ENCODE assay signal across 17 cellular contexts in the genomic region with DNA sequence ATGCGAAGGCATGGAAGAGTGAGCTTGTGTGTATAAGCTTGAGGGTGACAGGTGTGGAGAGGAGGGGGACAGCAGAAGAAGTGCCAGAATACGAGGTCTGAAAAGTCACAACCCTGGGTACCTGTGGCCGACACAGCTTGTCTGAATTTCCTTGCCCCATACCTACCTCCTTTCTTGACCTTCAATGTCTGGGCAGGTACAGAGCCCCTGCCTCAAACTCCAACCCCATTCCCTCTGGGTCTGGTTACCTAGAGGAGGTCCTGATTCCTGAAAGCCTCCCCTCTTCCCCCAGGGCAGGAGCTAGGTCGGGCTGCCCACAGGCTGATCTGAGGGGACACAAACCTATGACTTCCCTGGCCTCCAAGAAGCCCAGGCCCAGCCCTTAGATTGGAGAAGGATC. TPM values are rescaled to one million over a fixed set of nuclear protein-coding genes. Genes with fewer than 3 reads are reported as not detected.
"Had no signal": no experiment of that assay in that cellular context is flagged by ENCODE, and none has a peak within 500 bp of the region (broad histone marks: within the 10 kb centered on the region; RNA-seq: fewer than 3 reads in every experiment).

No MANE protein-coding gene starts in this region.

- H3K36me3 Mint-ChIP-seq: naive thymus-derived CD8-positive, alpha-beta T cell had no signal

- H3K9me3 Mint-ChIP-seq: naive thymus-derived CD8-positive, alpha-beta T cell had no signal

- FAIRE-seq: islet of Langerhans, pancreas had no signal

- H3K9me3 ChIP-seq: esophagus muscularis mucosa, gastroesophageal sphincter, heart right ventricle, left lung, lower lobe of right lung, pancreas, stomach, thyroid gland, vagina had no signal

- H3K36me3 ChIP-seq: esophagus muscularis mucosa, gastroesophageal sphincter, heart right ventricle, left lung, lower lobe of right lung, pancreas, stomach, thyroid gland, vagina had no signal

- H3K4me3 ChIP-seq: gastroesophageal sphincter, heart right ventricle, left lung, lower lobe of right lung, pancreas, skin epidermis, stomach, thyroid gland, vagina had no signal

- H3K27ac ChIP-seq: foreskin keratinocyte, pancreas, thyroid gland had no signal

- H3K4me3 Mint-ChIP-seq: naive thymus-derived CD8-positive, alpha-beta T cell; nephron progenitor cell had no signal

- H3K27ac Mint-ChIP-seq: naive thymus-derived CD8-positive, alpha-beta T cell; nephron progenitor cell; progenitor cell of endocrine pancreas had no signal

- H3K27me3 ChIP-seq: esophagus muscularis mucosa, foreskin keratinocyte, gastroesophageal sphincter, heart right ventricle, left lung, pancreas, stomach, thyroid gland, vagina had no signal

RNA-seq across cellular contexts. Expression of a gene that starts 39.4 kb away (rescaled TPM):
- total RNA-seq: naive thymus-derived CD8-positive, alpha-beta T cell; occipital lobe; temporal lobe had no signal
- polyA plus RNA-seq: naive thymus-derived CD8-positive, alpha-beta T cell had no signal
